In the genomic region with DNA sequence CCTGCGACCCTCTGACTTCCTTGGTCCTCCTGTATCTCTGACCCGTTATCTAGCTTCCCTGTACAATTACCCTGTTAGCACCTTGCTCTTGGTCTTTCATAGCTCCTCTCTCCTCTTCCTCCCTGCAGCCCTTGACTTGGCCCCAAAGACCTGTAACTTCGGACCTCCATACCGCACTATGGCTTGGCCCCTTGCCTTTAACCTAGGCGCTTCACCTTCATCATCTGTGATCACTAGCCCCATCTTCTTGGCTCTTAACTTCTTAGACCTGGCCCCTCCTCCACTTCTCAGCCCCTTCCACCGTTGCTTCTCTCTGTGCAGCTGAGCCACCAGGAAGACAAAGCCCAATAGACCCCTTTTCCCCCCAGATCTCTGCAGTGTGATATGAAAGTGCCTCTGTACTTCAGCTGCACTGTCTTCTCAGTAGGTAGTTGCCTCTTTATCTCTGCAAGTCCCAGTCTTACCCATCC, we compare ENCODE assay signal across 8 cellular contexts. TPM values are rescaled to one million over a fixed set of nuclear protein-coding genes. Genes with fewer than 3 reads are reported as not detected.
A peak's percentile ranks its signal among the peaks of the same experiment; 100 is the strongest.
DNase-seq lines count a peak whose midpoint lies in the region; ATAC-seq and TF ChIP-seq lines count a peak whose summit lies in the region.

No MANE protein-coding gene starts in this region.

- H3K9me3 ChIP-seq in SU-DHL-6 (ENCODE audit: insufficient read depth, low read length) (no peaks in the 10 kb centered on the region), skeletal muscle satellite cell (replicated peaks; ENCODE audit: low read length) (no peaks in the 10 kb centered on the region)

- peak; percentile 4 for ATAC-seq in GM21423 (IDR thresholded peaks at IDR 0.05; ENCODE audit: unreplicated experiment)
- no peak for ATAC-seq in HG03097 (IDR thresholded peaks at IDR 0.05; ENCODE audit: low FRiP score, unreplicated experiment)
- no peak for ATAC-seq in HG03135 (IDR thresholded peaks at IDR 0.05; ENCODE audit: unreplicated experiment)

- no peak for DNase-seq in fibroblast of villous mesenchyme (ENCODE audit: low read depth)
- no peak for DNase-seq in COLO829 (ENCODE audit: low spot score)
- no peak for DNase-seq in mucosa of gallbladder (ENCODE audit: low spot score)

- H2AFZ ChIP-seq in SU-DHL-6 (ENCODE audit: low read depth, low read length, severe bottlenecking) = peak overlapping the region; percentile 17

- H3K79me2 ChIP-seq in SU-DHL-6 (ENCODE audit: insufficient read depth, low read length) = peaks cover 20% of the 10 kb centered on the region

- peak overlapping the region; percentile 41 for H3K27ac ChIP-seq in SU-DHL-6 (ENCODE audit: low read depth, low read length)

- peaks cover 15% of the 10 kb centered on the region for H3K4me1 ChIP-seq in skeletal muscle satellite cell (ENCODE audit: control insufficient read depth, insufficient read depth, low read length)

- peak overlapping the region; percentile 87 for H3K9ac ChIP-seq in SU-DHL-6 (ENCODE audit: low read length)
- peak overlapping the region; percentile 89 for H3K9ac ChIP-seq in skeletal muscle satellite cell (ENCODE audit: low read depth, low read length)

- no peaks in the 10 kb centered on the region for H3F3A ChIP-seq in SU-DHL-6 (ENCODE audit: insufficient read depth)

- H3K4me2 ChIP-seq in SU-DHL-6 (ENCODE audit: low read depth, low read length, poor library complexity, severe bottlenecking) (peak overlapping the region; percentile 75), skeletal muscle satellite cell (ENCODE audit: low read length) (peak overlapping the region; percentile 98)

- H3K4me3 ChIP-seq in SU-DHL-6 (ENCODE audit: insufficient read depth, low read length, poor library complexity, severe bottlenecking) (peak overlapping the region; percentile 97), fibroblast of villous mesenchyme (ENCODE audit: low read depth, low read length) (peak overlapping the region; percentile 90), skeletal muscle satellite cell (ENCODE audit: low read length) (peak overlapping the region; percentile 85)

- no peaks in the 10 kb centered on the region for H3K27me3 ChIP-seq in SU-DHL-6 (ENCODE audit: low read length)
- H3K27me3 ChIP-seq in skeletal muscle satellite cell (ENCODE audit: control insufficient read depth, insufficient read depth, low read length) = no peaks in the 10 kb centered on the region

- H3K9me2 ChIP-seq in SU-DHL-6 (replicated peaks; ENCODE audit: insufficient read depth, low read length) = no peaks in the 10 kb centered on the region

- no peaks in the 10 kb centered on the region for H4K20me1 ChIP-seq in SU-DHL-6 (ENCODE audit: low read depth, low read length)

- TF ChIP-seq CTCF in SU-DHL-6 (IDR thresholded peaks at IDR 0.05; ENCODE audit: insufficient read depth, low read length, poor library complexity, severe bottlenecking) = no peak
- TF ChIP-seq CTCF in fibroblast of villous mesenchyme (IDR thresholded peaks at IDR 0.05; ENCODE audit: insufficient read depth, low read depth, low read length) = no peak

- H3K36me3 ChIP-seq in SU-DHL-6 (ENCODE audit: low read length) = no peaks in the 10 kb centered on the region; the same call in 1 of the 2 replicates
- H3K36me3 ChIP-seq in skeletal muscle satellite cell (ENCODE audit: insufficient read depth, low read length) = peaks cover 30% of the 10 kb centered on the region

RNA-seq across cellular contexts. Expression of a gene that starts 0.7 kb away (rescaled TPM):
- 6.4 and 11.2 TPM in 2 replicates for total RNA-seq in fibroblast of villous mesenchyme
- 7.1 and 8.5 TPM in 2 replicates for total RNA-seq in skeletal muscle satellite cell (2012; rRNA removed)
- 10.6 TPM for total RNA-seq in mucosa of gallbladder

RNA-seq across cellular contexts. Expression of a gene that starts 29.9 kb away (rescaled TPM):
- 15.8 and 17.3 TPM in 2 replicates for total RNA-seq in fibroblast of villous mesenchyme
- total RNA-seq in skeletal muscle satellite cell (2012; rRNA removed) = 7.4 and 9.2 TPM in 2 replicates
- total RNA-seq in mucosa of gallbladder = 17.8 TPM

RNA-seq across cellular contexts. Expression of a gene that starts 30.2 kb away (rescaled TPM):
- 14.2 and 14.8 TPM in 2 replicates for total RNA-seq in fibroblast of villous mesenchyme
- 5.5 and 6.6 TPM in 2 replicates for total RNA-seq in skeletal muscle satellite cell (2012; rRNA removed)
- 16.6 TPM for total RNA-seq in mucosa of gallbladder
